10 cellular contexts compared by ENCODE assay signal in genomic region chr17:50184057-50184456, GRCh38. TPM values are rescaled to one million over a fixed set of nuclear protein-coding genes. Genes with fewer than 3 reads are reported as not detected.
DNase-seq lines count a peak whose midpoint lies in the region; ATAC-seq, FAIRE-seq and TF ChIP-seq lines count a peak whose summit lies in the region.
"Had no signal": no experiment of that assay in that cellular context is flagged by ENCODE, and none has a peak within 500 bp of the region (broad histone marks: within the 10 kb centered on the region; RNA-seq: fewer than 3 reads in every experiment).

No MANE protein-coding gene starts in this region.

- H2AFZ ChIP-seq in Loucy (ENCODE audit: low read length), result peak overlapping the region; percentile 66; the same call in 1 of the 2 replicates
- no peak overlapping the region for H2AFZ ChIP-seq in HepG2 (ENCODE audit: low read length)

- H3K79me2 ChIP-seq in Loucy (ENCODE audit: insufficient read depth, low read length) (no peaks in the 10 kb centered on the region), HepG2 (ENCODE audit: insufficient read depth, low read length) (no peaks in the 10 kb centered on the region)

- intact Hi-C loops in CD14-positive monocyte (cut with micrococcal nuclease) (no loop called here), gastrocnemius medialis (cut with DNase I; ENCODE audit: low total_unique reads) (no loop called here), HepG2 (cut with micrococcal nuclease; ENCODE audit: unreplicated experiment) (no loop called here)
- intact Hi-C loops in naive thymus-derived CD4-positive, alpha-beta T cell (cut with micrococcal nuclease), result no loop called here

- CTCF ChIA-PET in naive thymus-derived CD4-positive, alpha-beta T cell (lab: Charles Lee), result no interaction called here
- CTCF ChIA-PET in HepG2 (lab: Yijun Ruan, JAX; ENCODE audit: low intra/inter-chr PET ratio, low total read pairs), result no interaction called here

- H4K20me1 ChIP-seq in Loucy (ENCODE audit: insufficient read depth, low read length, poor library complexity, severe bottlenecking), result no peaks in the 10 kb centered on the region
- H4K20me1 ChIP-seq in HepG2 (ENCODE audit: insufficient read depth, low read length), result no peaks in the 10 kb centered on the region

- H3K9ac ChIP-seq in Loucy (ENCODE audit: low read depth, low read length, poor library complexity, severe bottlenecking) (no peak overlapping the region), HepG2 (ENCODE audit: insufficient read depth, low read depth, low read length) (no peak overlapping the region)

- WGBS in HepG2 (ENCODE audit: low lambda C conversion rate), result 5% methylated on average over 8 of the region's 8 CpGs

- peak overlapping the region; percentile 30 for H3K4me2 ChIP-seq in Loucy (ENCODE audit: low read depth, low read length, poor library complexity, severe bottlenecking)
- H3K4me2 ChIP-seq in HepG2 (ENCODE audit: low read depth, low read length), result no peak overlapping the region

- BruUV-seq in HepG2 (replicated peaks; lab: Mats Ljungman, UMichigan), result no TSS peak

- no peak for TF ChIP-seq RAD21 in HepG2 (CRISPR knock-in tag; IDR thresholded peaks at IDR 0.05)

- no peak overlapping the region for H3K27ac ChIP-seq in naive thymus-derived CD4-positive, alpha-beta T cell (ENCODE audit: low read depth, low read length)
- H3K27ac ChIP-seq in gastrocnemius medialis (peak overlapping the region in 2 of 4 donors; percentile 37 to 51), HepG2 (ENCODE audit: extremely low read length, insufficient read depth, low read length) (no peak overlapping the region)

- in situ Hi-C loops in gastrocnemius medialis (cut with MboI; ENCODE audit: low sequenced_read_pairs in 4 of 4), result no loop called here
- in situ Hi-C loops in HepG2 (cut with HindIII; ENCODE audit: extremely low pct_ligation_motif_present, low pct_unique_long_range_greater_than_20kb), result no loop called here

- TF ChIP-seq POLR2A in gastrocnemius medialis (IDR thresholded peaks at IDR 0.05) (no peak), HepG2 (IDR thresholded peaks at IDR 0.05; ENCODE audit: insufficient read depth in 1 of 2, low read depth in 2 of 2, low read length in 2 of 2) (no peak)

- no peaks in the 10 kb centered on the region for H3K27me3 ChIP-seq in Loucy (ENCODE audit: insufficient read depth, low read length, poor library complexity, severe bottlenecking)
- H3K27me3 ChIP-seq in naive thymus-derived CD4-positive, alpha-beta T cell (ENCODE audit: control insufficient read depth in 2 of 2, insufficient read depth in 2 of 2, low read length in 2 of 2), result no peaks in the 10 kb centered on the region
- no peaks in the 10 kb centered on the region for H3K27me3 ChIP-seq in gastrocnemius medialis
- H3K27me3 ChIP-seq in HepG2 (ENCODE audit: control insufficient read depth in 1 of 2, insufficient read depth in 2 of 2, low read length in 2 of 2), result peaks cover 15 to 61% of the 10 kb centered on the region in 2 experiments
- H3K27me3 ChIP-seq: dorsolateral prefrontal cortex had no signal

- H3K9me3 ChIP-seq in Loucy (ENCODE audit: insufficient read depth, low read depth, low read length), result no peaks in the 10 kb centered on the region
- H3K9me3 ChIP-seq in naive thymus-derived CD4-positive, alpha-beta T cell (ENCODE audit: control insufficient read depth in 2 of 3, low read length in 3 of 3), result no peaks in the 10 kb centered on the region
- H3K9me3 ChIP-seq in gastrocnemius medialis, result no peaks in the 10 kb centered on the region
- no peaks in the 10 kb centered on the region for H3K9me3 ChIP-seq in HepG2 (ENCODE audit: low read length)

- peaks cover 0 to 5% (median 0%) of the 10 kb centered on the region in 7 donors for H3K9me3 Mint-ChIP-seq in CD14-positive monocyte
- no peaks in the 10 kb centered on the region for H3K9me3 Mint-ChIP-seq in brain
- H3K9me3 Mint-ChIP-seq in naive thymus-derived CD4-positive, alpha-beta T cell, result peaks cover 0 to 1% (median 0%) of the 10 kb centered on the region in 11 donors

- no peak for FAIRE-seq in HepG2 (lab: Jason Lieb, UNC)

- H3K4me3 Mint-ChIP-seq in CD14-positive monocyte (peak overlapping the region; percentile 70 to 91), brain (no peak overlapping the region)
- peak overlapping the region; percentile 59 to 88 (median 76) for H3K4me3 Mint-ChIP-seq in naive thymus-derived CD4-positive, alpha-beta T cell

- peak overlapping the region; percentile 70 to 95 (median 86) for H3K27ac Mint-ChIP-seq in CD14-positive monocyte
- H3K27ac Mint-ChIP-seq in brain, result peak overlapping the region in 3 of 5 experiments; percentile 5 to 67 (median 8)
- H3K27ac Mint-ChIP-seq in naive thymus-derived CD4-positive, alpha-beta T cell, result peak overlapping the region; percentile 74 to 92 (median 80)

- H3F3A ChIP-seq in Loucy (ENCODE audit: low read depth), result no peaks in the 10 kb centered on the region

- H3K36me3 Mint-ChIP-seq in CD14-positive monocyte (peaks cover 0 to 4% of the 10 kb centered on the region in 2 donors), brain (peaks cover 3% of the 10 kb centered on the region)
- no peaks in the 10 kb centered on the region for H3K36me3 Mint-ChIP-seq in naive thymus-derived CD4-positive, alpha-beta T cell

- POLR2A ChIA-PET in naive thymus-derived CD4-positive, alpha-beta T cell (lab: Charles Lee), result no interaction called here
- POLR2A ChIA-PET in HepG2 (lab: Yijun Ruan, JAX), result no interaction called here

- TF ChIP-seq CTCF in CD14-positive monocyte (IDR thresholded peaks at IDR 0.05), result no peak
- TF ChIP-seq CTCF in Loucy (conservative IDR thresholded peaks at IDR 0.05; ENCODE audit: low read length), result 0 out of 2 replicates have a peak, but pooled peaks have one; percentile 9
- peak; percentile 16 to 38 for TF ChIP-seq CTCF in brain (conservative IDR thresholded peaks at IDR 0.05)
- TF ChIP-seq CTCF in gastrocnemius medialis (IDR thresholded peaks at IDR 0.05 in 4 of 5, conservative IDR thresholded peaks at IDR 0.05 in 1 of 5), result no peak
- no peak for TF ChIP-seq CTCF in HepG2 (CRISPR knock-in tag; IDR thresholded peaks at IDR 0.05)

- TF ChIP-seq EP300 in HepG2 (IDR thresholded peaks at IDR 0.05; ENCODE audit: low read depth in 2 of 2, low read length in 2 of 2), result no peak
- no peak for TF ChIP-seq EP300 in HepG2 (CRISPR knock-in tag; IDR thresholded peaks at IDR 0.05; ENCODE audit: borderline replicate concordance)

- H3K4me1 Mint-ChIP-seq in CD14-positive monocyte, result peaks cover 37% of the 10 kb centered on the region
- H3K4me1 Mint-ChIP-seq in brain, result peaks cover 58% of the 10 kb centered on the region
- H3K4me1 Mint-ChIP-seq in naive thymus-derived CD4-positive, alpha-beta T cell, result peaks cover 8 to 24% (median 17%) of the 10 kb centered on the region in 7 donors

- H3K4me1 ChIP-seq in Loucy (ENCODE audit: insufficient read depth, low read length, poor library complexity, severe bottlenecking) (no peaks in the 10 kb centered on the region), gastrocnemius medialis (no peaks in the 10 kb centered on the region), HepG2 (ENCODE audit: insufficient read depth, low read length) (peaks cover 15% of the 10 kb centered on the region)
- peaks cover 7 to 11% of the 10 kb centered on the region in 2 donors for H3K4me1 ChIP-seq in naive thymus-derived CD4-positive, alpha-beta T cell (ENCODE audit: control insufficient read depth in 2 of 2, insufficient read depth in 2 of 2, low read length in 2 of 2)

- H3K27me3 Mint-ChIP-seq in CD14-positive monocyte (ENCODE audit: low read depth in 3 of 3) (peaks cover 5 to 12% (median 10%) of the 10 kb centered on the region in 3 donors), brain (no peaks in the 10 kb centered on the region)
- no peaks in the 10 kb centered on the region for H3K27me3 Mint-ChIP-seq in naive thymus-derived CD4-positive, alpha-beta T cell

- no peaks in the 10 kb centered on the region for H3K9me2 ChIP-seq in Loucy (replicated peaks; ENCODE audit: low read depth, low read length)

- ATAC-seq in naive thymus-derived CD4-positive, alpha-beta T cell, result peak; percentile 24
- no peak for ATAC-seq in GM21367 (IDR thresholded peaks at IDR 0.05; ENCODE audit: unreplicated experiment)
- ATAC-seq in gastrocnemius medialis, result no peak
- no peak for ATAC-seq in HepG2
- ATAC-seq: stimulated activated naive CD8-positive, alpha-beta T cell treated with anti-CD3 and anti-CD28 coated beads, Interleukin-15, Interleukin-2, amounts not matched to agents 100 U/mL and 50 U/mL, for 24 hours had no signal

- H3K4me3 ChIP-seq in Loucy (ENCODE audit: low read length, poor library complexity, severe bottlenecking) (no peak overlapping the region), gastrocnemius medialis (no peak overlapping the region), HepG2 (replicated peaks in 1 of 3; ENCODE audit: insufficient read depth in 1 of 3, low read depth in 2 of 3, low read length in 3 of 3) (no peak overlapping the region)
- H3K4me3 ChIP-seq in naive thymus-derived CD4-positive, alpha-beta T cell (ENCODE audit: low read length), result peak overlapping the region; percentile 42
- H3K4me3 ChIP-seq: dorsolateral prefrontal cortex had no signal

- DNase-seq in CD14-positive monocyte (ENCODE audit: low spot score) (no peak), globus pallidus (ENCODE audit: low spot score) (no peak), gastrocnemius medialis (no peak), HepG2 (ENCODE audit: low spot score) (no peak)
- DNase-seq in naive thymus-derived CD4-positive, alpha-beta T cell, result no peak
- DNase-seq: stimulated activated naive CD8-positive, alpha-beta T cell treated with anti-CD3 and anti-CD28 coated beads, Interleukin-15, Interleukin-2, amounts not matched to agents 100 U/mL and 50 U/mL, for 24 hours had no signal

- no peaks in the 10 kb centered on the region for H3K36me3 ChIP-seq in Loucy (ENCODE audit: insufficient read depth, low read length)
- no peaks in the 10 kb centered on the region for H3K36me3 ChIP-seq in naive thymus-derived CD4-positive, alpha-beta T cell (ENCODE audit: control insufficient read depth in 2 of 3, insufficient read depth in 3 of 3, low read length in 3 of 3)
- no peaks in the 10 kb centered on the region for H3K36me3 ChIP-seq in gastrocnemius medialis
- no peaks in the 10 kb centered on the region for H3K36me3 ChIP-seq in HepG2 (replicated peaks in 1 of 2; ENCODE audit: control insufficient read depth in 1 of 2, insufficient read depth in 2 of 2, low read length in 2 of 2)

RNA-seq across cellular contexts. Expression of gene COL1A1, which starts 17.4 kb away (rescaled TPM):
- polyA plus RNA-seq in CD14-positive monocyte (not detected), brain (ENCODE audit: insufficient read depth, low read depth, low replicate concordance) (11.2 TPM), HepG2 (2011; rRNA removed) (0.05 and 0.14 TPM in 2 replicates)
- total RNA-seq in naive thymus-derived CD4-positive, alpha-beta T cell, result 10 to 100 TPM in 1 of 5 experiments, 1 to 10 TPM in 3, under 1 TPM in 1; 0.36 to 12.6 (median 1.2) TPM
- not detected for polyA plus RNA-seq in naive thymus-derived CD4-positive, alpha-beta T cell
- total RNA-seq in gastrocnemius medialis (1 to 10 TPM; 1.7 to 9.5 (median 5.1) TPM), HepG2 (2016; rRNA removed; fragmentation: Illumina TruSeq; extraction: Trizol) (0.17 TPM in 1 of 2 replicates, not detected in the other)
- not detected in 2 replicates for total RNA-seq in HepG2 (2016; cell fraction: cytosol; rRNA removed; fragmentation: Illumina TruSeq; extraction: Trizol; ENCODE audit: low read depth)
- total RNA-seq in HepG2 (2016; cell fraction: insoluble cytoplasmic fraction; rRNA removed; fragmentation: Illumina TruSeq; extraction: Trizol), result 0.03 and 0.06 TPM in 2 replicates
- total RNA-seq in HepG2 (2016; cell fraction: membrane; rRNA removed; fragmentation: Illumina TruSeq; extraction: Trizol), result 0.09 and 0.24 TPM in 2 replicates
- total RNA-seq in HepG2 (2016; cell fraction: nucleus; rRNA removed; fragmentation: Illumina TruSeq; extraction: Trizol), result 0.68 and 0.72 TPM in 2 replicates
- 0.01 TPM in 1 of 2 replicates, not detected in the other for polyA plus RNA-seq in HepG2 (2011; cell fraction: cytosol; rRNA removed)
- polyA plus RNA-seq in HepG2 (2011; cell fraction: nucleus; rRNA removed), result 1.7 and 2.5 TPM in 2 replicates
- 0.19 TPM in 2 replicates for polyA plus RNA-seq in HepG2 (2012)
- polyA plus RNA-seq in HepG2 (2016; cell fraction: cytosol; fragmentation: Illumina TruSeq; extraction: Trizol; ENCODE audit: low read depth), result 0.03 TPM in 1 of 2 replicates, not detected in the other
- 0.07 TPM in 1 of 2 replicates, not detected in the other for polyA plus RNA-seq in HepG2 (2016; cell fraction: insoluble cytoplasmic fraction; fragmentation: Illumina TruSeq; extraction: Trizol; ENCODE audit: low read depth)
- polyA plus RNA-seq in HepG2 (2016; cell fraction: membrane; fragmentation: Illumina TruSeq; extraction: Trizol; ENCODE audit: low read depth), result not detected in 2 replicates
- 1.00 and 2.8 TPM in 2 replicates for polyA plus RNA-seq in HepG2 (2016; cell fraction: nucleus; fragmentation: Illumina TruSeq; extraction: Trizol; ENCODE audit: insufficient read depth, low read depth)
- polyA minus RNA-seq in HepG2 (2011; rRNA and poly(A)+ RNA removed; ENCODE audit: low replicate concordance), result 35.8 TPM in 1 of 2 replicates, not detected in the other
- 0.70 and 0.79 TPM in 2 replicates for polyA minus RNA-seq in HepG2 (2011; cell fraction: cytosol; rRNA and poly(A)+ RNA removed)
- 0.52 and 1.2 TPM in 2 replicates for polyA minus RNA-seq in HepG2 (2011; cell fraction: nucleus; rRNA and poly(A)+ RNA removed)

RNA-seq across cellular contexts. Expression of gene SGCA, which starts 18.3 kb away (rescaled TPM):
- polyA plus RNA-seq in CD14-positive monocyte (under 1 TPM; 0.53 to 0.89 TPM), brain (ENCODE audit: insufficient read depth, low read depth, low replicate concordance) (1.6 TPM), HepG2 (2011; rRNA removed) (not detected in 2 replicates)
- under 1 TPM in 1 of 5 experiments, not detected in 4; 0.69 TPM for total RNA-seq in naive thymus-derived CD4-positive, alpha-beta T cell
- polyA plus RNA-seq in naive thymus-derived CD4-positive, alpha-beta T cell, result not detected
- total RNA-seq in gastrocnemius medialis (100 to 1,000 TPM; 227 to 385 (median 292) TPM), HepG2 (2016; rRNA removed; fragmentation: Illumina TruSeq; extraction: Trizol) (not detected in 2 replicates)
- total RNA-seq in HepG2 (2016; cell fraction: cytosol; rRNA removed; fragmentation: Illumina TruSeq; extraction: Trizol; ENCODE audit: low read depth), result not detected in 2 replicates
- total RNA-seq in HepG2 (2016; cell fraction: insoluble cytoplasmic fraction; rRNA removed; fragmentation: Illumina TruSeq; extraction: Trizol), result not detected in 2 replicates
- not detected in 2 replicates for total RNA-seq in HepG2 (2016; cell fraction: membrane; rRNA removed; fragmentation: Illumina TruSeq; extraction: Trizol)
- total RNA-seq in HepG2 (2016; cell fraction: nucleus; rRNA removed; fragmentation: Illumina TruSeq; extraction: Trizol), result not detected in 2 replicates
- polyA plus RNA-seq in HepG2 (2011; cell fraction: cytosol; rRNA removed), result not detected in 2 replicates
- 0.42 TPM in 1 of 2 replicates, not detected in the other for polyA plus RNA-seq in HepG2 (2011; cell fraction: nucleus; rRNA removed)
- not detected in 2 replicates for polyA plus RNA-seq in HepG2 (2012)
- not detected in 2 replicates for polyA plus RNA-seq in HepG2 (2016; cell fraction: cytosol; fragmentation: Illumina TruSeq; extraction: Trizol; ENCODE audit: low read depth)
- polyA plus RNA-seq in HepG2 (2016; cell fraction: insoluble cytoplasmic fraction; fragmentation: Illumina TruSeq; extraction: Trizol; ENCODE audit: low read depth), result not detected in 2 replicates
- polyA plus RNA-seq in HepG2 (2016; cell fraction: membrane; fragmentation: Illumina TruSeq; extraction: Trizol; ENCODE audit: low read depth), result not detected in 2 replicates
- not detected in 2 replicates for polyA plus RNA-seq in HepG2 (2016; cell fraction: nucleus; fragmentation: Illumina TruSeq; extraction: Trizol; ENCODE audit: insufficient read depth, low read depth)
- polyA minus RNA-seq in HepG2 (2011; rRNA and poly(A)+ RNA removed; ENCODE audit: low replicate concordance), result 0.19 TPM in 1 of 2 replicates, not detected in the other
- not detected in 2 replicates for polyA minus RNA-seq in HepG2 (2011; cell fraction: cytosol; rRNA and poly(A)+ RNA removed)
- polyA minus RNA-seq in HepG2 (2011; cell fraction: nucleus; rRNA and poly(A)+ RNA removed), result not detected in 2 replicates

RNA-seq across cellular contexts. Expression of gene PPP1R9B, which starts 33.6 kb away (rescaled TPM):
- 1 to 10 TPM in 1 of 2 donors, under 1 TPM in 1; 0.61 to 1.3 TPM for polyA plus RNA-seq in CD14-positive monocyte
- polyA plus RNA-seq in brain (ENCODE audit: insufficient read depth, low read depth, low replicate concordance), result 53.1 TPM
- total RNA-seq in naive thymus-derived CD4-positive, alpha-beta T cell, result 100 to 1,000 TPM in 2 of 5 experiments, 10 to 100 TPM in 3; 63.1 to 142 (median 69.1) TPM
- polyA plus RNA-seq in naive thymus-derived CD4-positive, alpha-beta T cell, result under 1 TPM; 0.63 to 0.72 TPM
- 10 to 100 TPM in 2 of 4 donors, 1 to 10 TPM in 2; 4.7 to 18.8 (median 11.0) TPM for total RNA-seq in gastrocnemius medialis
- 11.0 and 15.8 TPM in 2 replicates for total RNA-seq in HepG2 (2016; rRNA removed; fragmentation: Illumina TruSeq; extraction: Trizol)
- 1.3 and 1.6 TPM in 2 replicates for total RNA-seq in HepG2 (2016; cell fraction: cytosol; rRNA removed; fragmentation: Illumina TruSeq; extraction: Trizol; ENCODE audit: low read depth)
- total RNA-seq in HepG2 (2016; cell fraction: insoluble cytoplasmic fraction; rRNA removed; fragmentation: Illumina TruSeq; extraction: Trizol), result 8.3 and 16.2 TPM in 2 replicates
- 7.0 and 7.3 TPM in 2 replicates for total RNA-seq in HepG2 (2016; cell fraction: membrane; rRNA removed; fragmentation: Illumina TruSeq; extraction: Trizol)
- total RNA-seq in HepG2 (2016; cell fraction: nucleus; rRNA removed; fragmentation: Illumina TruSeq; extraction: Trizol), result 10.9 and 13.5 TPM in 2 replicates
- polyA plus RNA-seq in HepG2 (2011; rRNA removed), result 8.7 and 9.4 TPM in 2 replicates
- 7.4 and 9.0 TPM in 2 replicates for polyA plus RNA-seq in HepG2 (2011; cell fraction: cytosol; rRNA removed)
- 13.1 and 16.4 TPM in 2 replicates for polyA plus RNA-seq in HepG2 (2011; cell fraction: nucleus; rRNA removed)
- 9.8 and 11.6 TPM in 2 replicates for polyA plus RNA-seq in HepG2 (2012)
- 1.2 and 1.4 TPM in 2 replicates for polyA plus RNA-seq in HepG2 (2016; cell fraction: cytosol; fragmentation: Illumina TruSeq; extraction: Trizol; ENCODE audit: low read depth)
- 14.2 and 17.2 TPM in 2 replicates for polyA plus RNA-seq in HepG2 (2016; cell fraction: insoluble cytoplasmic fraction; fragmentation: Illumina TruSeq; extraction: Trizol; ENCODE audit: low read depth)
- 7.2 TPM in 2 replicates for polyA plus RNA-seq in HepG2 (2016; cell fraction: membrane; fragmentation: Illumina TruSeq; extraction: Trizol; ENCODE audit: low read depth)
- 35.0 and 35.2 TPM in 2 replicates for polyA plus RNA-seq in HepG2 (2016; cell fraction: nucleus; fragmentation: Illumina TruSeq; extraction: Trizol; ENCODE audit: insufficient read depth, low read depth)
- polyA minus RNA-seq in HepG2 (2011; rRNA and poly(A)+ RNA removed; ENCODE audit: low replicate concordance), result 15.4 and 32.3 TPM in 2 replicates
- polyA minus RNA-seq in HepG2 (2011; cell fraction: cytosol; rRNA and poly(A)+ RNA removed), result 7.3 and 11.8 TPM in 2 replicates
- polyA minus RNA-seq in HepG2 (2011; cell fraction: nucleus; rRNA and poly(A)+ RNA removed), result 7.8 and 9.3 TPM in 2 replicates

RNA-seq across cellular contexts. Expression of gene SAMD14, which starts 54.1 kb away (rescaled TPM):
- polyA plus RNA-seq in CD14-positive monocyte (not detected), brain (ENCODE audit: insufficient read depth, low read depth, low replicate concordance) (24.4 TPM), HepG2 (2011; rRNA removed) (0.22 TPM in 1 of 2 replicates, not detected in the other)
- under 1 TPM in 2 of 5 experiments, not detected in 3; 0.70 to 0.78 TPM for total RNA-seq in naive thymus-derived CD4-positive, alpha-beta T cell
- not detected for polyA plus RNA-seq in naive thymus-derived CD4-positive, alpha-beta T cell
- total RNA-seq in gastrocnemius medialis (1 to 10 TPM in 1 of 4 donors, under 1 TPM in 2, not detected in 1; 0.04 to 3.8 (median 0.31) TPM), HepG2 (2016; rRNA removed; fragmentation: Illumina TruSeq; extraction: Trizol) (0.07 TPM in 1 of 2 replicates, not detected in the other)
- 0.18 and 0.20 TPM in 2 replicates for total RNA-seq in HepG2 (2016; cell fraction: cytosol; rRNA removed; fragmentation: Illumina TruSeq; extraction: Trizol; ENCODE audit: low read depth)
- 0.04 TPM in 1 of 2 replicates, not detected in the other for total RNA-seq in HepG2 (2016; cell fraction: insoluble cytoplasmic fraction; rRNA removed; fragmentation: Illumina TruSeq; extraction: Trizol)
- 0.09 and 0.14 TPM in 2 replicates for total RNA-seq in HepG2 (2016; cell fraction: membrane; rRNA removed; fragmentation: Illumina TruSeq; extraction: Trizol)
- 0.09 TPM in 2 replicates for total RNA-seq in HepG2 (2016; cell fraction: nucleus; rRNA removed; fragmentation: Illumina TruSeq; extraction: Trizol)
- polyA plus RNA-seq in HepG2 (2011; cell fraction: cytosol; rRNA removed), result 0.01 and 0.04 TPM in 2 replicates
- polyA plus RNA-seq in HepG2 (2011; cell fraction: nucleus; rRNA removed), result 0.24 and 0.29 TPM in 2 replicates
- polyA plus RNA-seq in HepG2 (2012), result 0.08 and 0.11 TPM in 2 replicates
- polyA plus RNA-seq in HepG2 (2016; cell fraction: cytosol; fragmentation: Illumina TruSeq; extraction: Trizol; ENCODE audit: low read depth), result not detected in 2 replicates
- 0.16 TPM in 1 of 2 replicates, not detected in the other for polyA plus RNA-seq in HepG2 (2016; cell fraction: insoluble cytoplasmic fraction; fragmentation: Illumina TruSeq; extraction: Trizol; ENCODE audit: low read depth)
- 0.19 TPM in 2 replicates for polyA plus RNA-seq in HepG2 (2016; cell fraction: membrane; fragmentation: Illumina TruSeq; extraction: Trizol; ENCODE audit: low read depth)
- polyA plus RNA-seq in HepG2 (2016; cell fraction: nucleus; fragmentation: Illumina TruSeq; extraction: Trizol; ENCODE audit: insufficient read depth, low read depth), result 0.53 TPM in 1 of 2 replicates, not detected in the other
- polyA minus RNA-seq in HepG2 (2011; rRNA and poly(A)+ RNA removed; ENCODE audit: low replicate concordance), result 0.28 and 0.30 TPM in 2 replicates
- 0.09 and 0.20 TPM in 2 replicates for polyA minus RNA-seq in HepG2 (2011; cell fraction: cytosol; rRNA and poly(A)+ RNA removed)
- polyA minus RNA-seq in HepG2 (2011; cell fraction: nucleus; rRNA and poly(A)+ RNA removed), result 0.39 and 0.99 TPM in 2 replicates

Comparison
In these comparisons a context has a peak if more than half of its experiments do, and no peak if none do; other contexts are left out.
1. H3K27ac Mint-ChIP-seq: peak in every context shown above with its lines; median percentile 86 in CD14-positive monocyte; 80 in naive thymus-derived CD4-positive, alpha-beta T cell; 8 in brain.
2. H3K4me3 Mint-ChIP-seq: peak in CD14-positive monocyte (2 of 2) and naive thymus-derived CD4-positive, alpha-beta T cell (10 of 10); none in brain (0 of 5).
3. CTCF ChIP-seq: peak in Loucy (single experiment) and brain (2 of 2); none in CD14-positive monocyte (single experiment), gastrocnemius medialis (0 of 5) and HepG2 (single experiment).